ENCODE assay signal across 12 cellular contexts in genomic region chr17:81039854-81040758, GRCh38. TPM values are rescaled to one million over a fixed set of nuclear protein-coding genes. Genes with fewer than 3 reads are reported as not detected.
DNase-seq lines count a peak whose midpoint lies in the region; ATAC-seq, FAIRE-seq and TF ChIP-seq lines count a peak whose summit lies in the region.
"Had no signal": no experiment of that assay in that cellular context is flagged by ENCODE, and none has a peak within 500 bp of the region (broad histone marks: within the 10 kb centered on the region; RNA-seq: fewer than 3 reads in every experiment).

No MANE protein-coding gene starts in this region.

- H3K9me3 ChIP-seq in skeletal muscle satellite cell (replicated peaks; ENCODE audit: low read length): no peaks in the 10 kb centered on the region
- H3K9me3 ChIP-seq in CD8-positive, alpha-beta T cell (ENCODE audit: low read length): no peaks in the 10 kb centered on the region
- H3K9me3 ChIP-seq: left lung had no signal

- peaks cover 65% of the 10 kb centered on the region for H3K4me1 ChIP-seq in skeletal muscle satellite cell (ENCODE audit: control insufficient read depth, insufficient read depth, low read length)
- H3K4me1 ChIP-seq in CD8-positive, alpha-beta T cell (ENCODE audit: insufficient read depth, low read length): peaks cover 3% of the 10 kb centered on the region

- no peak for ATAC-seq in CD8-positive, alpha-beta T cell
- ATAC-seq: left lung had no signal

- CTCF ChIA-PET in RWPE1 (lab: Yijun Ruan, JAX): interaction anchor here (0.6 to 1.0 kb wide), 6 partner anchors 14 to 61 kb away, joined by 3 to 4 read pairs (median 3); no protein-coding TSS in a partner anchor
- CTCF ChIA-PET in CD8-positive, alpha-beta T cell (lab: Charles Lee): interaction anchor here (0.7 to 3.1 kb wide), 3 partner anchors 12 to 51 kb away, joined by 3 to 14 read pairs (median 4); no protein-coding TSS in a partner anchor

- peaks cover 5% of the 10 kb centered on the region for H3K4me1 Mint-ChIP-seq in activated T-helper 1 cell treated with anti-CD3 and anti-CD28 coated beads, Interleukin-12 subunit alpha, Interleukin-12 subunit beta, Interleukin-2, Interleukin-4 antibody, amounts not matched to agents 30 ng/mL and 10 ng/mL and 1 ng/mL, durations not matched to agents 14 hours and 24 hours and 36 hours (ENCODE audit: low read depth)
- peaks cover 12% of the 10 kb centered on the region for H3K4me1 Mint-ChIP-seq in CD8-positive, alpha-beta T cell (ENCODE audit: low read depth)

- H3K36me3 ChIP-seq in skeletal muscle satellite cell (ENCODE audit: insufficient read depth, low read length): no peaks in the 10 kb centered on the region
- no peaks in the 10 kb centered on the region for H3K36me3 ChIP-seq in CD8-positive, alpha-beta T cell (ENCODE audit: insufficient read depth, low read length)
- H3K36me3 ChIP-seq: left lung had no signal

- peaks cover 18% of the 10 kb centered on the region for H3K27me3 Mint-ChIP-seq in activated T-helper 1 cell treated with anti-CD3 and anti-CD28 coated beads, Interleukin-12 subunit alpha, Interleukin-12 subunit beta, Interleukin-2, Interleukin-4 antibody, amounts not matched to agents 30 ng/mL and 10 ng/mL and 1 ng/mL, durations not matched to agents 14 hours and 24 hours and 36 hours (ENCODE audit: insufficient read depth)
- H3K27me3 Mint-ChIP-seq in CD8-positive, alpha-beta T cell (ENCODE audit: low read depth): no peaks in the 10 kb centered on the region

- peak overlapping the region; percentile 98 for H3K27ac ChIP-seq in RWPE1
- H3K27ac ChIP-seq in CD8-positive, alpha-beta T cell (ENCODE audit: low read depth, low read length): no peak overlapping the region

- TF ChIP-seq CTCF in RWPE1 (conservative IDR thresholded peaks at IDR 0.05; ENCODE audit: low read depth): no peak
- no peak for TF ChIP-seq CTCF in fibroblast of mammary gland (conservative IDR thresholded peaks at IDR 0.05; ENCODE audit: control insufficient read depth, insufficient read depth, low read depth, low read length)
- no peak for TF ChIP-seq CTCF in CD8-positive, alpha-beta T cell (IDR thresholded peaks at IDR 0.05)

- no peak for FAIRE-seq in H54 (lab: Jason Lieb, UNC)
- FAIRE-seq: colon had no signal

- no peaks in the 10 kb centered on the region for H3K27me3 ChIP-seq in skeletal muscle satellite cell (ENCODE audit: control insufficient read depth, insufficient read depth, low read length)
- H3K27me3 ChIP-seq in CD8-positive, alpha-beta T cell (ENCODE audit: insufficient read depth, low read length): no peaks in the 10 kb centered on the region

- peak overlapping the region; percentile 94 for H3K4me2 ChIP-seq in skeletal muscle satellite cell (ENCODE audit: low read length)

- H3K4me3 ChIP-seq in fibroblast of mammary gland (ENCODE audit: control insufficient read depth, low read depth, low read length): no peak overlapping the region
- peak overlapping the region; percentile 45 for H3K4me3 ChIP-seq in skeletal muscle satellite cell (ENCODE audit: low read length)
- no peak overlapping the region for H3K4me3 ChIP-seq in CD8-positive, alpha-beta T cell (ENCODE audit: low read depth, low read length)
- H3K4me3 ChIP-seq: left lung had no signal

- no peak overlapping the region for H3K27ac Mint-ChIP-seq in activated T-helper 1 cell treated with anti-CD3 and anti-CD28 coated beads, Interleukin-12 subunit alpha, Interleukin-12 subunit beta, Interleukin-2, Interleukin-4 antibody, amounts not matched to agents 30 ng/mL and 10 ng/mL and 1 ng/mL, durations not matched to agents 14 hours and 24 hours and 36 hours
- no peak overlapping the region for H3K27ac Mint-ChIP-seq in CD8-positive, alpha-beta T cell

- TF ChIP-seq POLR2A in H54 (IDR thresholded peaks at IDR 0.05; ENCODE audit: low read depth, low read length): no peak

- H3K36me3 Mint-ChIP-seq in activated T-helper 1 cell treated with anti-CD3 and anti-CD28 coated beads, Interleukin-12 subunit alpha, Interleukin-12 subunit beta, Interleukin-2, Interleukin-4 antibody, amounts not matched to agents 30 ng/mL and 10 ng/mL and 1 ng/mL, durations not matched to agents 14 hours and 24 hours and 36 hours (ENCODE audit: low read depth): no peaks in the 10 kb centered on the region
- no peaks in the 10 kb centered on the region for H3K36me3 Mint-ChIP-seq in CD8-positive, alpha-beta T cell

- no peak overlapping the region for H3K4me3 Mint-ChIP-seq in activated T-helper 1 cell treated with anti-CD3 and anti-CD28 coated beads, Interleukin-12 subunit alpha, Interleukin-12 subunit beta, Interleukin-2, Interleukin-4 antibody, amounts not matched to agents 30 ng/mL and 10 ng/mL and 1 ng/mL, durations not matched to agents 14 hours and 24 hours and 36 hours
- no peak overlapping the region for H3K4me3 Mint-ChIP-seq in CD8-positive, alpha-beta T cell

- intact Hi-C loops in activated T-helper 1 cell treated with anti-CD3 and anti-CD28 coated beads, Interleukin-12 subunit alpha, Interleukin-12 subunit beta, Interleukin-2, Interleukin-4 antibody, amounts not matched to agents 30 ng/mL and 10 ng/mL and 1 ng/mL, durations not matched to agents 14 hours and 24 hours and 36 hours (cut with micrococcal nuclease): loop anchor here (10.0 kb wide), 1 partner anchor 185 kb away; the partner anchor contains the start of gene CEP131
- intact Hi-C loops in CD8-positive, alpha-beta T cell (cut with DNase I, micrococcal nuclease): loop anchor here in 1 of 2 experiments (10.0 kb wide), 1 partner anchor 445 kb away; no protein-coding TSS in a partner anchor

- no peaks in the 10 kb centered on the region for H3K9me3 Mint-ChIP-seq in activated T-helper 1 cell treated with anti-CD3 and anti-CD28 coated beads, Interleukin-12 subunit alpha, Interleukin-12 subunit beta, Interleukin-2, Interleukin-4 antibody, amounts not matched to agents 30 ng/mL and 10 ng/mL and 1 ng/mL, durations not matched to agents 14 hours and 24 hours and 36 hours
- H3K9me3 Mint-ChIP-seq in CD8-positive, alpha-beta T cell: no peaks in the 10 kb centered on the region

- H3K9ac ChIP-seq in skeletal muscle satellite cell (ENCODE audit: low read depth, low read length): peak overlapping the region; percentile 52

- DNase-seq in H54 (ENCODE audit: insufficient read length, low spot score) (peak; percentile 79), RWPE1 (ENCODE audit: low spot score) (peak; percentile 70), fibroblast of mammary gland (ENCODE audit: low read depth) (peak; percentile 71)
- no peak for DNase-seq in activated CD4-positive, alpha-beta T cell treated with anti-CD3 and anti-CD28 coated beads for 48 hours
- no peak for DNase-seq in activated T-helper 1 cell treated with anti-CD3 and anti-CD28 coated beads, Interleukin-12 subunit alpha, Interleukin-12 subunit beta, Interleukin-2, Interleukin-4 antibody, amounts not matched to agents 30 ng/mL and 10 ng/mL and 1 ng/mL, durations not matched to agents 14 hours and 24 hours and 36 hours (ENCODE audit: low spot score)
- DNase-seq in activated CD4-positive, CD25-positive, alpha-beta regulatory T cell (lab: John Stamatoyannopoulos, UW): no peak
- DNase-seq in CD8-positive, alpha-beta T cell: no peak
- DNase-seq: NCI-H1694; stimulated activated CD4-positive, alpha-beta T cell treated with anti-CD3 and anti-CD28 coated beads, Interleukin-4, amount 100 ng/mL, for 4 hours had no signal

- POLR2A ChIA-PET in RWPE1 (lab: Yijun Ruan, JAX; ENCODE audit: low non-redundant PET): no interaction called here
- POLR2A ChIA-PET in CD8-positive, alpha-beta T cell (lab: Charles Lee): no interaction called here

RNA-seq across cellular contexts. Expression of gene BAIAP2, which starts 5.2 kb away (rescaled TPM):
- 25.8 and 35.5 TPM in 2 replicates for total RNA-seq in skeletal muscle satellite cell (2012; rRNA removed)
- 4.3 and 5.8 TPM in 2 replicates for total RNA-seq in activated T-helper 1 cell treated with anti-CD3 and anti-CD28 coated beads, Interleukin-12 subunit alpha, Interleukin-12 subunit beta, Interleukin-2, Interleukin-4 antibody, amounts not matched to agents 30 ng/mL and 10 ng/mL and 1 ng/mL, durations not matched to agents 14 hours and 24 hours and 36 hours
- 1 to 10 TPM; 8.5 to 9.1 TPM for total RNA-seq in CD8-positive, alpha-beta T cell

RNA-seq across cellular contexts. Expression of gene CHMP6, which starts 48.5 kb away (rescaled TPM):
- 17.0 and 18.1 TPM in 2 replicates for total RNA-seq in skeletal muscle satellite cell (2012; rRNA removed)
- 36.6 and 43.5 TPM in 2 replicates for total RNA-seq in activated T-helper 1 cell treated with anti-CD3 and anti-CD28 coated beads, Interleukin-12 subunit alpha, Interleukin-12 subunit beta, Interleukin-2, Interleukin-4 antibody, amounts not matched to agents 30 ng/mL and 10 ng/mL and 1 ng/mL, durations not matched to agents 14 hours and 24 hours and 36 hours
- 10 to 100 TPM; 10.6 to 11.5 TPM for total RNA-seq in CD8-positive, alpha-beta T cell

Comparison
In these comparisons a context has a peak if more than half of its experiments do, and no peak if none do; other contexts are left out.
1. DNase-seq: peak in H54 (single experiment), RWPE1 (single experiment) and fibroblast of mammary gland (single experiment); none in activated CD4-positive, alpha-beta T cell treated with anti-CD3 and anti-CD28 coated beads for 48 hours (single experiment), activated T-helper 1 cell treated with anti-CD3 and anti-CD28 coated beads, Interleukin-12 subunit alpha, Interleukin-12 subunit beta, Interleukin-2, Interleukin-4 antibody, amounts not matched to agents 30 ng/mL and 10 ng/mL and 1 ng/mL, durations not matched to agents 14 hours and 24 hours and 36 hours (single experiment), activated CD4-positive, CD25-positive, alpha-beta regulatory T cell (0 of 4) and CD8-positive, alpha-beta T cell (0 of 7).